In the genomic region with DNA sequence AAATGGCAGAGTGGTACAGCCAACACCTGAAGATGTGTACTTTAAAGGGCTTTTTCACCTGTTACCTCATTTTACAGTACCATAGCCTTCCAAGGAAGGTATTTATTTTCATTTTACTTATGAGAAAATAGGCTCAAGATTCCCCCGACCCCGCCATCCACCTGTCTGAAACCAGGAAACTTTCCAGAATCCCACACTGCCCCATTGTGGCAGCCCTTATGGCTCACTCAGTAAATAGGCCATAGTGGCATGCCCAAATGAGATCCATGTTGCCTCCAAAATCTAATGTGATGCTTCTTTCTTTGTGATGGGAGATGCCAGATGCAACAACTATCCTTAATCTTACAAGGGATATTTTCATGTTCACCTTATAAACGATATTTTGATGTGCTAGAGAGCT, we compare ENCODE assay signal across 14 cellular contexts.
A peak's percentile ranks its signal among the peaks of the same experiment; 100 is the strongest.
DNase-seq lines count a peak whose midpoint lies in the region; ATAC-seq and TF ChIP-seq lines count a peak whose summit lies in the region.
"Had no signal": no experiment of that assay in that cellular context is flagged by ENCODE, and none has a peak within 500 bp of the region (broad histone marks: within the 10 kb centered on the region; RNA-seq: fewer than 3 reads in every experiment).

No MANE protein-coding gene starts in this region.

- in situ Hi-C loops in GM13976 (cut with MboI; ENCODE audit: low sequenced_read_pairs, unreplicated experiment): loop anchor here (10.0 kb wide), 1 partner anchor 289 kb away; a partner anchor contains a TSS

- DNase-seq in DMS 273 (lab: John Stamatoyannopoulos, UW; ENCODE audit: unreplicated experiment) (peak; percentile 37), DMS 273 treated with DMSO at 0.1 percent for 48 hours (lab: John Stamatoyannopoulos, UW) (no peak), GM13976 (ENCODE audit: low spot score) (no peak), RWPE2 (ENCODE audit: low spot score) (no peak), iPS-NIHi11 (ENCODE audit: low spot score) (peak; percentile 39), sigmoid colon (no peak)
- DNase-seq in stimulated activated CD4-positive, alpha-beta T cell treated with anti-CD3 and anti-CD28 coated beads, Interleukin-4, amount 100 ng/mL, for 4 hours: no peak

- TF ChIP-seq CTCF in GM13976 (IDR thresholded peaks at IDR 0.05; ENCODE audit: borderline replicate concordance, control extremely low read depth, extremely low read depth, insufficient read depth, missing control alignments) (peak; percentile 3), RWPE2 (IDR thresholded peaks at IDR 0.05; ENCODE audit: poor library complexity, severe bottlenecking) (peak; percentile 60), sigmoid colon (IDR thresholded peaks at IDR 0.05) (no peak)

- H3K4me3 ChIP-seq in RWPE2 (ENCODE audit: severe bottlenecking): no peak overlapping the region
- no peak overlapping the region for H3K4me3 ChIP-seq in sigmoid colon
- H3K4me3 ChIP-seq: colonic mucosa, SJSA1, spleen had no signal

- H3K9me3 ChIP-seq in RWPE2 (ENCODE audit: severe bottlenecking): no peaks in the 10 kb centered on the region
- no peaks in the 10 kb centered on the region for H3K9me3 ChIP-seq in sigmoid colon
- H3K9me3 ChIP-seq: colonic mucosa, SJSA1, spleen had no signal

- ATAC-seq in RWPE2 (ENCODE audit: low read depth): peak; percentile 67; the same call in 2 of the 3 replicates
- no peak for ATAC-seq in stimulated activated memory B cell treated with anti-CD40 and anti-IgM and Interleukin-4, amounts not matched to agents 10 μg/mL and 1 μg/mL and 100 μg/mL, for 72 hours

- H3K9me3 Mint-ChIP-seq in stimulated activated memory B cell treated with anti-CD40 and anti-IgM and Interleukin-4, amounts not matched to agents 10 μg/mL and 1 μg/mL and 100 μg/mL, for 72 hours: no peaks in the 10 kb centered on the region
- H3K9me3 Mint-ChIP-seq: memory B cell had no signal

- H3K36me3 Mint-ChIP-seq in stimulated activated memory B cell treated with anti-CD40 and anti-IgM and Interleukin-4, amounts not matched to agents 10 μg/mL and 1 μg/mL and 100 μg/mL, for 72 hours: no peaks in the 10 kb centered on the region
- H3K36me3 Mint-ChIP-seq: memory B cell had no signal

- WGBS in sigmoid colon, 2 donors: 68 to 89% methylated on average over 3 of the region's 3 CpGs

- H3K27ac Mint-ChIP-seq in stimulated activated memory B cell treated with anti-CD40 and anti-IgM and Interleukin-4, amounts not matched to agents 10 μg/mL and 1 μg/mL and 100 μg/mL, for 72 hours: no peak overlapping the region
- H3K27ac Mint-ChIP-seq: memory B cell had no signal

- no peak for TF ChIP-seq EP300 in sigmoid colon (IDR thresholded peaks at IDR 0.05)

- H3K36me3 ChIP-seq in RWPE2 (ENCODE audit: low read depth) (no peaks in the 10 kb centered on the region), sigmoid colon (no peaks in the 10 kb centered on the region)
- H3K36me3 ChIP-seq: colonic mucosa, SJSA1, spleen had no signal

- intact Hi-C loops in sigmoid colon (cut with DNase I): loop anchor here (5.0 kb wide), 2 partner anchors 102 to 307 kb away; a partner anchor contains a TSS

- H3K4me1 Mint-ChIP-seq in stimulated activated memory B cell treated with anti-CD40 and anti-IgM and Interleukin-4, amounts not matched to agents 10 μg/mL and 1 μg/mL and 100 μg/mL, for 72 hours: peaks cover 26% of the 10 kb centered on the region

- no peak overlapping the region for H3K27ac ChIP-seq in RWPE2 (ENCODE audit: poor library complexity, severe bottlenecking)
- no peak overlapping the region for H3K27ac ChIP-seq in sigmoid colon
- H3K27ac ChIP-seq: 22Rv1, colonic mucosa, SJSA1, spleen, VCaP had no signal

- no peaks in the 10 kb centered on the region for H3K27me3 ChIP-seq in RWPE2 (ENCODE audit: insufficient read depth, poor library complexity, severe bottlenecking)
- no peaks in the 10 kb centered on the region for H3K27me3 ChIP-seq in sigmoid colon
- H3K27me3 ChIP-seq: colonic mucosa, SJSA1, spleen had no signal

- TF ChIP-seq POLR2A in sigmoid colon (IDR thresholded peaks at IDR 0.05): no peak

- no peak overlapping the region for H3K4me3 Mint-ChIP-seq in stimulated activated memory B cell treated with anti-CD40 and anti-IgM and Interleukin-4, amounts not matched to agents 10 μg/mL and 1 μg/mL and 100 μg/mL, for 72 hours

- H3K27me3 Mint-ChIP-seq in stimulated activated memory B cell treated with anti-CD40 and anti-IgM and Interleukin-4, amounts not matched to agents 10 μg/mL and 1 μg/mL and 100 μg/mL, for 72 hours: no peaks in the 10 kb centered on the region
- H3K27me3 Mint-ChIP-seq: memory B cell had no signal

- H3K4me1 ChIP-seq in RWPE2 (ENCODE audit: insufficient read depth, poor library complexity, severe bottlenecking) (no peaks in the 10 kb centered on the region), sigmoid colon (peaks cover 0 to 9% (median 7%) of the 10 kb centered on the region in 4 donors)
- H3K4me1 ChIP-seq: colonic mucosa, SJSA1 had no signal

Comparison
In these comparisons a context has a peak if more than half of its experiments do, and no peak if none do; other contexts are left out.
1. DNase-seq: peak in DMS 273 (single experiment) and iPS-NIHi11 (single experiment); none in DMS 273 treated with DMSO at 0.1 percent for 48 hours (single experiment), GM13976 (single experiment), RWPE2 (single experiment), stimulated activated CD4-positive, alpha-beta T cell treated with anti-CD3 and anti-CD28 coated beads, Interleukin-4, amount 100 ng/mL, for 4 hours (0 of 2) and sigmoid colon (single experiment).
2. CTCF ChIP-seq: peak in GM13976 (single experiment) and RWPE2 (single experiment); none in sigmoid colon (0 of 4).